Comparison of ENCODE assay signal across 12 cellular contexts in the genomic region with DNA sequence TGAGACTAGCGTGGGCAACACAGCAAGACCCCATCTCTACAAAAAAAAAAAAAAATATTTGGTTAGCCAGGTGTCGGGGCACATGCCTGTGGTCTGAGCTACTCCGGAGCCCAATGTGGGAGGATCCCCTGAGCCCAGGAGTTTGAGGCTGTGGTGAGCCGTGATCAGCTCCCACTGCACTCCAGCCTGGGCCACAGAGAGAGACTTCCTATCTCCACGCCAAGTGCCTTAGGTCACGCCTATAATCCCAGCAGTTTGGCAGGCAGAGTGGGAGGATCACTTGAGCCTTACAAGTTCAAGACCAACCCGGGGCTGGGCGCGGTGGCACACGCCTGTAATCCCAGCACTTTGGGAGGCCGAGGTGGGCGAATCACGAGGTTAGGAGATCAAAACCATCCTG. TPM values are rescaled to one million over a fixed set of nuclear protein-coding genes. Genes with fewer than 3 reads are reported as not detected.
DNase-seq lines count a peak whose midpoint lies in the region; ATAC-seq and TF ChIP-seq lines count a peak whose summit lies in the region.
"Had no signal": no experiment of that assay in that cellular context is flagged by ENCODE, and none has a peak within 500 bp of the region (broad histone marks: within the 10 kb centered on the region; RNA-seq: fewer than 3 reads in every experiment).

No MANE protein-coding gene starts in this region.

- peak overlapping the region in 13 of 21 experiments; percentile 1 to 83 (median 67) for H3K27ac ChIP-seq in skin epidermis

- CTCF ChIA-PET in activated CD4-positive, alpha-beta T cell treated with anti-CD3 and anti-CD28 coated beads for 36 hours (lab: Charles Lee) = interaction anchor here (0.7 to 1.8 kb wide), 4 partner anchors 11 to 59 kb away, joined by 3 to 5 read pairs (median 4); partner anchors contain the start of gene ABHD17A

- H3K4me3 ChIP-seq in NB4 (ENCODE audit: low read depth, low read length) (no peak overlapping the region), skin epidermis (no peak overlapping the region)

- no peak for ATAC-seq in activated CD4-positive, alpha-beta T cell treated with anti-CD3 and anti-CD28 coated beads for 36 hours
- ATAC-seq in HG02588 (IDR thresholded peaks at IDR 0.05; ENCODE audit: unreplicated experiment) = no peak

- no peak for TF ChIP-seq POLR2A in NB4 (IDR thresholded peaks at IDR 0.05; ENCODE audit: extremely low read depth, insufficient read length)

- peak overlapping the region; percentile 95 for H3K27ac Mint-ChIP-seq in activated CD4-positive, alpha-beta T cell treated with anti-CD3 and anti-CD28 coated beads for 36 hours
- H3K27ac Mint-ChIP-seq in activated naive CD8-positive, alpha-beta T cell = peak overlapping the region; percentile 98

- DNase-seq in activated CD4-positive, alpha-beta T cell treated with anti-CD3 and anti-CD28 coated beads for 36 hours = no peak
- no peak for DNase-seq in activated CD4-positive, alpha-beta T cell treated with anti-CD3 and anti-CD28 coated beads, Interleukin-2, amount 50 U/mL, for 1 hour
- DNase-seq in NB4 (ENCODE audit: low read depth) = peak; percentile 52
- DNase-seq in NCI-H2081 treated with DMSO at 0.1 percent for 48 hours (lab: John Stamatoyannopoulos, UW) = no peak
- DNase-seq in NCI-H345 treated with DMSO at 0.1 percent for 48 hours (lab: John Stamatoyannopoulos, UW; ENCODE audit: unreplicated experiment) = no peak
- DNase-seq: effector CD4-positive, alpha-beta T cell; NCI-H1436 treated with DMSO at 0.1 percent for 48 hours; NCI-H510A treated with DMSO at 0.1 percent for 48 hours; sigmoid colon had no signal

- peak overlapping the region; percentile 77 for H3K4me3 Mint-ChIP-seq in activated CD4-positive, alpha-beta T cell treated with anti-CD3 and anti-CD28 coated beads for 36 hours
- H3K4me3 Mint-ChIP-seq in activated naive CD8-positive, alpha-beta T cell = peak overlapping the region; percentile 47

- no peaks in the 10 kb centered on the region for H3K36me3 Mint-ChIP-seq in activated CD4-positive, alpha-beta T cell treated with anti-CD3 and anti-CD28 coated beads for 36 hours (ENCODE audit: low read depth)
- no peaks in the 10 kb centered on the region for H3K36me3 Mint-ChIP-seq in activated naive CD8-positive, alpha-beta T cell

- no peaks in the 10 kb centered on the region for H3K27me3 Mint-ChIP-seq in activated CD4-positive, alpha-beta T cell treated with anti-CD3 and anti-CD28 coated beads for 36 hours
- H3K27me3 Mint-ChIP-seq in activated naive CD8-positive, alpha-beta T cell = no peaks in the 10 kb centered on the region

- intact Hi-C loops in activated CD4-positive, alpha-beta T cell treated with anti-CD3 and anti-CD28 coated beads for 36 hours (cut with DNase I, micrococcal nuclease) = no loop called here

- peaks cover 32% of the 10 kb centered on the region for H3K4me1 Mint-ChIP-seq in activated CD4-positive, alpha-beta T cell treated with anti-CD3 and anti-CD28 coated beads for 36 hours
- peaks cover 27% of the 10 kb centered on the region for H3K4me1 Mint-ChIP-seq in activated naive CD8-positive, alpha-beta T cell (ENCODE audit: low read depth)

- no peak for TF ChIP-seq CTCF in NB4 (IDR thresholded peaks at IDR 0.05; ENCODE audit: low read depth, low read length)

- POLR2A ChIA-PET in activated CD4-positive, alpha-beta T cell treated with anti-CD3 and anti-CD28 coated beads for 36 hours (lab: Charles Lee) = interaction anchor here (0.6 to 1.6 kb wide), 3 partner anchors 20 to 582 kb away, joined by 3 to 8 read pairs (median 5); no protein-coding TSS in a partner anchor

- H3K9me3 Mint-ChIP-seq in activated CD4-positive, alpha-beta T cell treated with anti-CD3 and anti-CD28 coated beads for 36 hours (ENCODE audit: low read depth) = no peaks in the 10 kb centered on the region
- no peaks in the 10 kb centered on the region for H3K9me3 Mint-ChIP-seq in activated naive CD8-positive, alpha-beta T cell (ENCODE audit: low read depth)

RNA-seq across cellular contexts. Expression of gene ADAT3, which starts 8.7 kb away (rescaled TPM):
- 1 to 10 TPM; 5.6 to 6.1 TPM for total RNA-seq in activated CD4-positive, alpha-beta T cell treated with anti-CD3 and anti-CD28 coated beads for 36 hours

RNA-seq across cellular contexts. Expression of gene SCAMP4, which starts 8.7 kb away (rescaled TPM):
- total RNA-seq in activated CD4-positive, alpha-beta T cell treated with anti-CD3 and anti-CD28 coated beads for 36 hours = 10 to 100 TPM; 20.5 to 25.6 TPM

RNA-seq across cellular contexts. Expression of gene ABHD17A, which starts 11.2 kb away (rescaled TPM):
- 10 to 100 TPM; 84.5 to 88.5 TPM for total RNA-seq in activated CD4-positive, alpha-beta T cell treated with anti-CD3 and anti-CD28 coated beads for 36 hours

RNA-seq across cellular contexts. Expression of gene KLF16, which starts 33.1 kb away (rescaled TPM):
- total RNA-seq in activated CD4-positive, alpha-beta T cell treated with anti-CD3 and anti-CD28 coated beads for 36 hours = 10 to 100 TPM; 22.5 to 28.8 TPM

RNA-seq across cellular contexts. Expression of gene CSNK1G2, which starts 44.5 kb away (rescaled TPM):
- 10 to 100 TPM; 56.0 to 78.1 TPM for total RNA-seq in activated CD4-positive, alpha-beta T cell treated with anti-CD3 and anti-CD28 coated beads for 36 hours
